ENCODE assay signal across 17 cellular contexts in genomic region chr3:11954312-11954934, GRCh38. TPM values are rescaled to one million over a fixed set of nuclear protein-coding genes. Genes with fewer than 3 reads are reported as not detected.
DNase-seq lines count a peak whose midpoint lies in the region; TF ChIP-seq lines count a peak whose summit lies in the region.
"Had no signal": no experiment of that assay in that cellular context is flagged by ENCODE, and none has a peak within 500 bp of the region (broad histone marks: within the 10 kb centered on the region; RNA-seq: fewer than 3 reads in every experiment).

No MANE protein-coding gene starts in this region.

- no peaks in the 10 kb centered on the region for H3K9me3 ChIP-seq in transverse colon
- no peaks in the 10 kb centered on the region for H3K9me3 ChIP-seq in effector memory CD4-positive, alpha-beta T cell (ENCODE audit: control insufficient read depth, low read length)
- H3K9me3 ChIP-seq: upper lobe of right lung had no signal

- no peaks in the 10 kb centered on the region for H3K36me3 ChIP-seq in transverse colon
- no peaks in the 10 kb centered on the region for H3K36me3 ChIP-seq in effector memory CD4-positive, alpha-beta T cell (ENCODE audit: control insufficient read depth, insufficient read depth, low read length)
- H3K36me3 ChIP-seq: upper lobe of right lung had no signal

- DNase-seq in NCI-H1436 (lab: John Stamatoyannopoulos, UW) = peak; percentile 48
- no peak for DNase-seq in NCI-H1436 treated with DMSO at 0.1 percent for 48 hours (lab: John Stamatoyannopoulos, UW)
- DNase-seq in NCI-H345 (lab: John Stamatoyannopoulos, UW) = peak; percentile 85
- peak in 33 of 61 donors; percentile 6 to 83 (median 26) for DNase-seq in caudate nucleus (lab: John Stamatoyannopoulos, UW)
- peak; percentile 58 for DNase-seq in transverse colon
- DNase-seq in activated CD4-positive, CD25-positive, alpha-beta regulatory T cell (lab: John Stamatoyannopoulos, UW) = no peak
- no peak for DNase-seq in effector memory CD4-positive, alpha-beta T cell
- no peak for DNase-seq in NAMALWA (ENCODE audit: low spot score)
- DNase-seq: activated gamma-delta T cell treated with Interleukin-2 at 50 U/mL for 16 hours; CD8-positive, alpha-beta memory T cell; GOT3; natural killer cell; stimulated activated CD4-positive, alpha-beta T cell treated with anti-CD3 and anti-CD28 coated beads, Interleukin-2, amount 100 ng/mL, for 48 hours; upper lobe of right lung had no signal

- no peak for TF ChIP-seq EP300 in transverse colon (IDR thresholded peaks at IDR 0.05; ENCODE audit: low read depth)

- 52% methylated on average over 8 of the region's 8 CpGs; no CpG with 5 or more reads in 1 of the 2 donors for WGBS in transverse colon (ENCODE audit: low coverage in 1 of 2), 2 donors

- peaks cover 0 to 19% (median 0%) of the 10 kb centered on the region in 4 donors for H3K4me1 ChIP-seq in transverse colon
- H3K4me1 ChIP-seq in effector memory CD4-positive, alpha-beta T cell (ENCODE audit: control insufficient read depth, insufficient read depth, low read length, poor library complexity, severe bottlenecking) = no peaks in the 10 kb centered on the region
- H3K4me1 ChIP-seq: A549, upper lobe of right lung had no signal

- no peak overlapping the region for H3K4me3 ChIP-seq in transverse colon
- H3K4me3 ChIP-seq in effector memory CD4-positive, alpha-beta T cell (ENCODE audit: insufficient read depth, low read depth, low read length, poor library complexity, severe bottlenecking) = no peak overlapping the region
- H3K4me3 ChIP-seq: A549, upper lobe of right lung had no signal

- no peaks in the 10 kb centered on the region for H3K27me3 ChIP-seq in transverse colon
- no peaks in the 10 kb centered on the region for H3K27me3 ChIP-seq in effector memory CD4-positive, alpha-beta T cell (replicated peaks; ENCODE audit: control insufficient read depth, insufficient read depth, low read length, poor library complexity, severe bottlenecking)
- H3K27me3 ChIP-seq: upper lobe of right lung had no signal

- in situ Hi-C loops in transverse colon (cut with MboI; ENCODE audit: low pct_ligation_motif_present in 1 of 4, low pct_unique_long_range_greater_than_20kb in 1 of 4, low sequenced_read_pairs in 3 of 4) = no loop called here

- no peak for TF ChIP-seq CTCF in transverse colon (IDR thresholded peaks at IDR 0.05)

- intact Hi-C loops in transverse colon (cut with DNase I; ENCODE audit: low total_unique reads) = no loop called here

- H3K27ac ChIP-seq in caudate nucleus (ENCODE audit: low read depth, low read length) (no peak overlapping the region), transverse colon (no peak overlapping the region)
- H3K27ac ChIP-seq in effector memory CD4-positive, alpha-beta T cell (ENCODE audit: insufficient read depth, low read length, poor library complexity, severe bottlenecking) = no peak overlapping the region
- H3K27ac ChIP-seq: A549, upper lobe of right lung, VCaP had no signal

- no peak for TF ChIP-seq POLR2A in transverse colon (IDR thresholded peaks at IDR 0.05)

RNA-seq across cellular contexts. Expression of gene SYN2, which starts 49.8 kb away (rescaled TPM):
- 1 to 10 TPM in 1 of 4 donors, under 1 TPM in 2, not detected in 1; 0.20 to 1.6 (median 0.68) TPM for total RNA-seq in transverse colon
- total RNA-seq: HepG2 had no signal

Comparison
In these comparisons a context has a peak if more than half of its experiments do, and no peak if none do; other contexts are left out.
1. DNase-seq: peak in NCI-H1436 (single experiment), NCI-H345 (single experiment), caudate nucleus (33 of 61) and transverse colon (single experiment); none in NCI-H1436 treated with DMSO at 0.1 percent for 48 hours (single experiment), activated CD4-positive, CD25-positive, alpha-beta regulatory T cell (0 of 4), effector memory CD4-positive, alpha-beta T cell (0 of 3) and NAMALWA (single experiment).